Comparison of ENCODE assay signal across 29 cellular contexts in genomic region chr4:62410371-62411003, GRCh38.
DNase-seq lines count a peak whose midpoint lies in the region; ATAC-seq, FAIRE-seq and TF ChIP-seq lines count a peak whose summit lies in the region.
"Had no signal": no experiment of that assay in that cellular context is flagged by ENCODE, and none has a peak within 500 bp of the region (broad histone marks: within the 10 kb centered on the region; RNA-seq: fewer than 3 reads in every experiment).

No MANE protein-coding gene starts in this region.

- no peaks in the 10 kb centered on the region for H3K9me3 Mint-ChIP-seq in MCF 10A (ENCODE audit: unreplicated experiment)
- H3K9me3 Mint-ChIP-seq: H9 had no signal

- H2AFZ ChIP-seq in GM12878 (ENCODE audit: control insufficient read depth, low read depth, low read length), result no peak overlapping the region
- H2AFZ ChIP-seq: PC-9 had no signal

- ATAC-seq in GM12878 (peak; percentile 66), left ventricle myocardium superior (peak; percentile 100), right lobe of liver (no peak)
- ATAC-seq: HepG2, K562 had no signal

- H3K27ac ChIP-seq in breast epithelium, result no peak overlapping the region
- H3K27ac ChIP-seq in GM12878 (ENCODE audit: control insufficient read depth, insufficient read depth), result no peak overlapping the region
- H3K27ac ChIP-seq in right lobe of liver, result no peak overlapping the region
- H3K27ac ChIP-seq: 22Rv1; BLaER1 treated with 17β-estradiol and CSF1 and Interleukin-3, amounts not matched to agents 10 nM and 100 nM; HL-60; PC-9 had no signal

- POLR2A ChIA-PET in MCF 10A (lab: Yijun Ruan, JAX) (no interaction called here), GM12878 (lab: Charles Lee) (interaction anchor here (1.4 kb wide), 1 partner anchor 20 kb away, joined by 3 read pairs; no protein-coding TSS in a partner anchor)

- H3K27me3 ChIP-seq in breast epithelium (no peaks in the 10 kb centered on the region), GM12878 (replicated peaks in 1 of 2; ENCODE audit: control insufficient read depth in 2 of 2, insufficient read depth in 2 of 2, low read length in 1 of 2) (no peaks in the 10 kb centered on the region), right lobe of liver (no peaks in the 10 kb centered on the region)
- H3K27me3 ChIP-seq: BLaER1 treated with 17β-estradiol and CSF1 and Interleukin-3, amounts not matched to agents 10 nM and 100 nM had no signal

- in situ Hi-C loops in GM12878 (cut with MboI) (no loop called here), ACHN (cut with HindIII; ENCODE audit: low pct_ligation_motif_present, low pct_unique_long_range_greater_than_20kb, low sequenced_read_pairs) (no loop called here)

- no peak for TF ChIP-seq CTCF in MCF 10A (IDR thresholded peaks at IDR 0.05; ENCODE audit: unreplicated experiment)
- no peak for TF ChIP-seq CTCF in breast epithelium (IDR thresholded peaks at IDR 0.05)
- no peak for TF ChIP-seq CTCF in GM12878 (IDR thresholded peaks at IDR 0.05 in 2 of 3, conservative IDR thresholded peaks at IDR 0.05 in 1 of 3; ENCODE audit: control insufficient read depth in 2 of 3, extremely low read depth in 1 of 3, insufficient read depth in 1 of 3, low read depth in 3 of 3, low read length in 3 of 3)
- TF ChIP-seq CTCF in right lobe of liver (IDR thresholded peaks at IDR 0.05), result no peak

- SMC1A ChIA-PET in GM12878 (lab: Charles Lee; ENCODE audit: uncharacterized antibody, unreplicated experiment), result interaction anchor here (0.7 to 1.6 kb wide), 5 partner anchors 12 to 66 kb away, joined by 3 to 6 read pairs (median 5); no protein-coding TSS in a partner anchor

- no TSS peak for BruUV-seq in MCF 10A (replicated peaks; lab: Mats Ljungman, UMichigan)
- BruUV-seq in GM12878 (replicated peaks; lab: Mats Ljungman, UMichigan), result no TSS peak

- H3K36me3 Mint-ChIP-seq in MCF 10A (ENCODE audit: insufficient read depth, unreplicated experiment), result no peaks in the 10 kb centered on the region
- H3K36me3 Mint-ChIP-seq: CD4-positive, alpha-beta memory T cell had no signal

- intact Hi-C loops in MCF 10A (cut with micrococcal nuclease) (no loop called here), breast epithelium (cut with DNase I; ENCODE audit: low total_unique reads) (no loop called here), GM12878 (cut with micrococcal nuclease; ENCODE audit: unreplicated experiment) (no loop called here), left ventricle myocardium superior (cut with micrococcal nuclease) (no loop called here), right lobe of liver (cut with DNase I) (no loop called here)

- TF ChIP-seq POLR2A in breast epithelium (IDR thresholded peaks at IDR 0.05) (no peak), GM12878 (IDR thresholded peaks at IDR 0.05; ENCODE audit: low read depth, low read length) (no peak), right lobe of liver (IDR thresholded peaks at IDR 0.05) (no peak)

- FAIRE-seq in GM12878 (lab: Jason Lieb, UNC) (no peak), urothelium cell line (lab: Jason Lieb, UNC) (peak; percentile 42)
- FAIRE-seq: HepG2, K562 had no signal

- DNase-seq in MCF 10A (ENCODE audit: unreplicated experiment) (no peak), breast epithelium (ENCODE audit: low spot score in 2 of 2) (no peak), GM12878 (ENCODE audit: low read depth, low spot score) (no peak), left ventricle myocardium superior (no peak), urothelium cell line (ENCODE audit: low spot score) (no peak), ACHN (no peak), right lobe of liver (no peak), midbrain (lab: John Stamatoyannopoulos, UW) (no peak)
- DNase-seq: Caco-2; CD4-positive, alpha-beta memory T cell; DMS 273 treated with DMSO at 0.1 percent for 48 hours; H9; HFFc6; MM.1S; NCI-H1092; NCI-H1436; NCI-H187 treated with DMSO at 0.1 percent for 48 hours; NCI-H2107; NCI-H446 treated with DMSO at 0.1 percent for 48 hours; NCI-H526 treated with DMSO at 0.1 percent for 48 hours; PC-9; RPMI8226; SIG-M5; SK-N-SH had no signal

- H3K27ac Mint-ChIP-seq in MCF 10A (ENCODE audit: low read depth, unreplicated experiment), result peak overlapping the region; percentile 15
- H3K27ac Mint-ChIP-seq: CD4-positive, alpha-beta memory T cell; H9; HFFc6 had no signal

- H3K36me3 ChIP-seq in breast epithelium, result no peaks in the 10 kb centered on the region
- no peaks in the 10 kb centered on the region for H3K36me3 ChIP-seq in GM12878 (ENCODE audit: control insufficient read depth in 2 of 2, insufficient read depth in 2 of 2, low read length in 1 of 2)
- no peaks in the 10 kb centered on the region for H3K36me3 ChIP-seq in right lobe of liver
- H3K36me3 ChIP-seq: BLaER1 treated with 17β-estradiol and CSF1 and Interleukin-3, amounts not matched to agents 10 nM and 100 nM had no signal

- H3K4me2 ChIP-seq in GM12878 (ENCODE audit: control insufficient read depth, insufficient read depth), result no peak overlapping the region
- H3K4me2 ChIP-seq: PC-9, SK-N-SH had no signal

- H3K4me3 Mint-ChIP-seq in MCF 10A (ENCODE audit: unreplicated experiment), result no peak overlapping the region
- H3K4me3 Mint-ChIP-seq: CD4-positive, alpha-beta memory T cell; H9; HFFc6 had no signal

- CTCF ChIA-PET in MCF 10A (lab: Yijun Ruan, JAX), result no interaction called here
- CTCF ChIA-PET in GM12878 (lab: Yijun Ruan, JAX), result interaction anchor here (0.7 to 1.2 kb wide), 4 partner anchors 9 to 18 kb away, joined by 3 to 4 read pairs (median 4); no protein-coding TSS in a partner anchor

- TF ChIP-seq EP300 in GM12878 (IDR thresholded peaks at IDR 0.05; ENCODE audit: borderline replicate concordance in 1 of 2, control insufficient read depth in 1 of 2, low read depth in 2 of 2, low read length in 2 of 2), result no peak

- H3K79me2 ChIP-seq in GM12878 (ENCODE audit: control insufficient read depth, insufficient read depth, low read length), result no peaks in the 10 kb centered on the region

- H3K4me1 Mint-ChIP-seq in MCF 10A (ENCODE audit: insufficient read depth, unreplicated experiment), result no peaks in the 10 kb centered on the region
- H3K4me1 Mint-ChIP-seq: CD4-positive, alpha-beta memory T cell; H9 had no signal

- no peaks in the 10 kb centered on the region for H4K20me1 ChIP-seq in GM12878 (ENCODE audit: control insufficient read depth, insufficient read depth)
- H4K20me1 ChIP-seq: BLaER1 treated with 17β-estradiol and CSF1 and Interleukin-3, amounts not matched to agents 10 nM and 100 nM had no signal

- no peak for TF ChIP-seq RAD21 in GM12878 (IDR thresholded peaks at IDR 0.05; ENCODE audit: insufficient read depth, low read depth, low read length)

- H3K4me3 ChIP-seq in breast epithelium (no peak overlapping the region), GM12878 (no peak overlapping the region), right lobe of liver (no peak overlapping the region)
- H3K4me3 ChIP-seq: BLaER1 treated with 17β-estradiol and CSF1 and Interleukin-3, amounts not matched to agents 10 nM and 100 nM; K562; PC-9 had no signal

- H3K27me3 Mint-ChIP-seq in MCF 10A (ENCODE audit: insufficient read depth, unreplicated experiment), result no peaks in the 10 kb centered on the region
- H3K27me3 Mint-ChIP-seq: CD4-positive, alpha-beta memory T cell had no signal

- no peak overlapping the region for H3K9ac ChIP-seq in GM12878 (ENCODE audit: control insufficient read depth, insufficient read depth, low read length)
- H3K9ac ChIP-seq: BLaER1 treated with 17β-estradiol and CSF1 and Interleukin-3, amounts not matched to agents 10 nM and 100 nM; SK-N-SH had no signal

- RAD21 ChIA-PET in GM12878 (lab: Charles Lee; ENCODE audit: unreplicated experiment), result interaction anchor here (0.7 kb wide), 1 partner anchor 118 kb away, joined by 3 read pairs; no protein-coding TSS in a partner anchor

- H3K9me3 ChIP-seq in breast epithelium (no peaks in the 10 kb centered on the region), GM12878 (replicated peaks; ENCODE audit: control insufficient read depth, insufficient read depth, low read length) (no peaks in the 10 kb centered on the region), right lobe of liver (no peaks in the 10 kb centered on the region)
- H3K9me3 ChIP-seq: BLaER1 treated with 17β-estradiol and CSF1 and Interleukin-3, amounts not matched to agents 10 nM and 100 nM; Caco-2; SK-N-SH had no signal

- 0% methylated on average over 3 of the region's 3 CpGs for WGBS in GM12878 (ENCODE audit: insufficient coverage, insufficient replicate concordance, low lambda C conversion rate, missing lambda C conversion rate)
- WGBS in right lobe of liver (ENCODE audit: insufficient coverage, low coverage, low lambda C conversion rate, missing lambda C conversion rate), result 45% methylated on average over 3 of the region's 3 CpGs

- no peaks in the 10 kb centered on the region for H3K4me1 ChIP-seq in breast epithelium
- no peaks in the 10 kb centered on the region for H3K4me1 ChIP-seq in GM12878 (ENCODE audit: control insufficient read depth, insufficient read depth, low read length)
- H3K4me1 ChIP-seq in right lobe of liver, result no peaks in the 10 kb centered on the region
- H3K4me1 ChIP-seq: Caco-2 had no signal

TF ChIP-seq in GM12878, 131 proteins besides CTCF, POLR2A, EP300 and RAD21:
- TF ChIP-seq RUNX3 (IDR thresholded peaks at IDR 0.05; ENCODE audit: low read length) (peak; percentile 34; the same call in 1 of the 2 replicates), NR2C1 (IDR thresholded peaks at IDR 0.05) (no peak), ZSCAN29 (IDR thresholded peaks at IDR 0.05) (no peak)

Comparison
In these comparisons a context has a peak if more than half of its experiments do, and no peak if none do; other contexts are left out.
1. ATAC-seq: peak in GM12878 (single experiment) and left ventricle myocardium superior (single experiment); none in right lobe of liver (0 of 4).